8 cellular contexts compared by ENCODE assay signal in genomic region chr14:73729556-73730265, GRCh38. TPM values are rescaled to one million over a fixed set of nuclear protein-coding genes. Genes with fewer than 3 reads are reported as not detected.
A peak's percentile ranks its signal among the peaks of the same experiment; 100 is the strongest.
DNase-seq lines count a peak whose midpoint lies in the region; ATAC-seq and TF ChIP-seq lines count a peak whose summit lies in the region.

No MANE protein-coding gene starts in this region.

- no peak for TF ChIP-seq EP300 in gastroesophageal sphincter (IDR thresholded peaks at IDR 0.05)

- H3K36me3 ChIP-seq in RWPE2 (ENCODE audit: low read depth) (peaks cover 97% of the 10 kb centered on the region), gastroesophageal sphincter (peaks cover 0 to 76% of the 10 kb centered on the region in 2 donors), psoas muscle (ENCODE audit: insufficient read depth in 1 of 2, low read depth in 1 of 2) (peaks cover 4 to 84% of the 10 kb centered on the region in 2 donors)

- H3K27ac ChIP-seq in CD4-positive, alpha-beta T cell (ENCODE audit: low read depth, low read length): no peak overlapping the region
- peak overlapping the region; percentile 89 for H3K27ac ChIP-seq in RWPE2 (ENCODE audit: poor library complexity, severe bottlenecking)
- peak overlapping the region in 3 of 4 donors; percentile 69 to 83 (median 76) for H3K27ac ChIP-seq in gastroesophageal sphincter
- H3K27ac ChIP-seq in psoas muscle: peak overlapping the region; percentile 92

- peaks cover 76% of the 10 kb centered on the region for H3K36me3 Mint-ChIP-seq in CD4-positive, alpha-beta T cell (ENCODE audit: low read depth)

- peaks cover 20% of the 10 kb centered on the region for H3K4me1 Mint-ChIP-seq in CD4-positive, alpha-beta T cell (ENCODE audit: low read depth)

- no peak overlapping the region for H3K4me3 Mint-ChIP-seq in CD4-positive, alpha-beta T cell

- H3K27ac Mint-ChIP-seq in CD4-positive, alpha-beta T cell: peak overlapping the region; percentile 84

- peaks cover 17% of the 10 kb centered on the region for H3K4me1 ChIP-seq in RWPE2 (ENCODE audit: insufficient read depth, poor library complexity, severe bottlenecking)
- H3K4me1 ChIP-seq in gastroesophageal sphincter: peaks cover 6 to 78% (median 36%) of the 10 kb centered on the region in 3 donors
- H3K4me1 ChIP-seq in psoas muscle: peaks cover 57% of the 10 kb centered on the region

- no peak for TF ChIP-seq POLR2A in gastroesophageal sphincter (IDR thresholded peaks at IDR 0.05)

- POLR2A ChIA-PET in CD4-positive, alpha-beta T cell (lab: Charles Lee): interaction anchor here (0.6 to 2.7 kb wide), 13 partner anchors 12 to 156 kb away, joined by 3 to 25 read pairs (median 5); partner anchors contain the start of gene PTGR2

- 69 to 80% methylated on average over 3 to 4 of the region's 23 CpGs for WGBS in gastroesophageal sphincter (ENCODE audit: low coverage in 1 of 2), 2 donors
- 86 to 91% (median 87%) methylated on average over 23 of the region's 23 CpGs for WGBS in psoas muscle, 3 donors

- intact Hi-C loops in CD4-positive, alpha-beta T cell (cut with DNase I, micrococcal nuclease): loop anchor here (2.0 to 10.0 kb wide), 6 partner anchors 23 to 308 kb away; partner anchors contain the start of gene ZNF410 (in 1 of the 2)
- intact Hi-C loops in psoas muscle (cut with DNase I): loop anchor here (2.0 kb wide), 2 partner anchors 23 to 95 kb away; no protein-coding TSS in a partner anchor

- CTCF ChIA-PET in CD4-positive, alpha-beta T cell (lab: Charles Lee): interaction anchor here (1.1 to 6.6 kb wide), 10 partner anchors 12 to 96 kb away, joined by 3 to 68 read pairs (median 14); partner anchors contain the start of gene PNMA1

- no peak for DNase-seq in CD4-positive, alpha-beta T cell
- peak; percentile 70 for DNase-seq in RWPE2 (ENCODE audit: low spot score)
- no peak for DNase-seq in psoas muscle
- no peak for DNase-seq in RKO (ENCODE audit: low spot score)
- DNase-seq in RPMI8226: no peak
- no peak for DNase-seq in NCI-H2029 treated with DMSO at 0.1 percent for 48 hours (lab: John Stamatoyannopoulos, UW)

- H3K4me3 ChIP-seq in RWPE2 (ENCODE audit: severe bottlenecking) (no peak overlapping the region), gastroesophageal sphincter (no peak overlapping the region), psoas muscle (no peak overlapping the region)

- no peaks in the 10 kb centered on the region for H3K9me3 ChIP-seq in CD4-positive, alpha-beta T cell (ENCODE audit: control insufficient read depth, low read length)
- H3K9me3 ChIP-seq in RWPE2 (ENCODE audit: severe bottlenecking) (no peaks in the 10 kb centered on the region), gastroesophageal sphincter (no peaks in the 10 kb centered on the region), psoas muscle (no peaks in the 10 kb centered on the region)

- H3K9me3 Mint-ChIP-seq in CD4-positive, alpha-beta T cell: no peaks in the 10 kb centered on the region

- H3K27me3 ChIP-seq in CD4-positive, alpha-beta T cell (ENCODE audit: control insufficient read depth, insufficient read depth, low read length): no peaks in the 10 kb centered on the region
- no peaks in the 10 kb centered on the region for H3K27me3 ChIP-seq in RWPE2 (ENCODE audit: insufficient read depth, poor library complexity, severe bottlenecking)
- H3K27me3 ChIP-seq in gastroesophageal sphincter: no peaks in the 10 kb centered on the region
- H3K27me3 ChIP-seq in psoas muscle (ENCODE audit: insufficient read depth in 3 of 3, low read length in 2 of 3): no peaks in the 10 kb centered on the region

- no peak for ATAC-seq in CD4-positive, alpha-beta T cell (ENCODE audit: poor library complexity)
- ATAC-seq in RWPE2 (ENCODE audit: low read depth): no peak
- ATAC-seq in gastroesophageal sphincter: no peak
- no peak for ATAC-seq in psoas muscle
- no peak for ATAC-seq in GM21367 (IDR thresholded peaks at IDR 0.05; ENCODE audit: unreplicated experiment)

- no peaks in the 10 kb centered on the region for H3K27me3 Mint-ChIP-seq in CD4-positive, alpha-beta T cell

- no peak for TF ChIP-seq CTCF in CD4-positive, alpha-beta T cell (IDR thresholded peaks at IDR 0.05)
- TF ChIP-seq CTCF in RWPE2 (IDR thresholded peaks at IDR 0.05; ENCODE audit: poor library complexity, severe bottlenecking) (no peak), gastroesophageal sphincter (IDR thresholded peaks at IDR 0.05) (no peak), psoas muscle (IDR thresholded peaks at IDR 0.05) (no peak)

RNA-seq across cellular contexts. Expression of gene PNMA1, which starts 15.5 kb away (rescaled TPM):
- total RNA-seq in CD4-positive, alpha-beta T cell: 10 to 100 TPM; 52.6 to 55.9 TPM
- total RNA-seq in gastroesophageal sphincter (10 to 100 TPM; 41.7 to 95.2 (median 47.6) TPM), psoas muscle (10 to 100 TPM in 3 of 4 donors, 1 to 10 TPM in 1; 9.3 to 27.0 (median 17.0) TPM)
- 10 to 100 TPM; 11.0 to 28.8 (median 19.6) TPM for polyA plus RNA-seq in psoas muscle
